ENCODE assay signal across 19 cellular contexts in the genomic region with DNA sequence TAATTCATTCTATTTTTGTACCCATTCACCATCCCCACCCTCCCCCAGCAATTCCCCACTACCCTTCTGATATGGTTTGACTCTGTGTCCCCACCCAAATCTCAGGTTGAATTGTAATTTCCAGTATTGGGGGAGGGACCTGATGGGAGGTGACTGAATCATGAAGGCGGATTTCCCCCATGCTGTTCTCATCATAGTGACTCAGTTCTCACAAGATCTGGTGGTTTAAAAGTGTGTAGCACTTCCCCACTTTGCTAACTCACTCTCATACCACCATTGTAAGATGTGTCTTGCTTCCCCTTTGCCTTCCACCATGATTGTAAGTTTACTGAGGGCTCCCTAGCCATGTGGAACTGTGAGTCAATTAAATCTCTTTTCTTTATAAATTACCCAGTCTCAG. TPM values are rescaled to one million over a fixed set of nuclear protein-coding genes. Genes with fewer than 3 reads are reported as not detected.
DNase-seq lines count a peak whose midpoint lies in the region; ATAC-seq and TF ChIP-seq lines count a peak whose summit lies in the region.
"Had no signal": no experiment of that assay in that cellular context is flagged by ENCODE, and none has a peak within 500 bp of the region (broad histone marks: within the 10 kb centered on the region; RNA-seq: fewer than 3 reads in every experiment).

No MANE protein-coding gene starts in this region.

- no peak overlapping the region for H3K4me3 ChIP-seq in GM12865 (ENCODE audit: low read depth, low read length)
- no peak overlapping the region for H3K4me3 ChIP-seq in right atrium auricular region
- no peak overlapping the region for H3K4me3 ChIP-seq in mesendoderm (ENCODE audit: low read length)
- H3K4me3 ChIP-seq: ascending aorta, mucosa of descending colon, sigmoid colon, uterus had no signal

- H3K79me1 ChIP-seq in mesendoderm (ENCODE audit: low read length) = no peaks in the 10 kb centered on the region

- no peak overlapping the region for H3K9ac ChIP-seq in mesendoderm (ENCODE audit: low read length)

- no peak overlapping the region for H2BK5ac ChIP-seq in mesendoderm (ENCODE audit: low read length)

- H3K36me3 Mint-ChIP-seq in activated T-helper 17 cell treated with anti-CD3 and anti-CD28 coated beads, Interleukin-2, amount 50 U/mL, for 72 hours (ENCODE audit: low read depth) = peaks cover 15% of the 10 kb centered on the region
- H3K36me3 Mint-ChIP-seq in natural killer cell treated with Interleukin-12 subunit alpha and Interleukin-12 subunit beta and Interleukin-15 and Interleukin-18, amount 100 ng/mL, for 72 hours = peaks cover 41% of the 10 kb centered on the region

- ATAC-seq in activated T-helper 17 cell treated with anti-CD3 and anti-CD28 coated beads, Interleukin-2, amount 50 U/mL, for 72 hours (replicated peaks) = peak; percentile 96
- peak; percentile 93 to 94 for ATAC-seq in natural killer cell treated with Interleukin-12 subunit alpha and Interleukin-12 subunit beta and Interleukin-15 and Interleukin-18, amount 100 ng/mL, for 72 hours
- ATAC-seq: mucosa of descending colon, PC-3 had no signal

- WGBS in mesendoderm (ENCODE audit: extremely low coverage, insufficient coverage, low lambda C conversion rate) = no CpG with 5 or more reads among the region's 1 CpG

- no peak overlapping the region for H4K8ac ChIP-seq in mesendoderm (ENCODE audit: low read depth, low read length)

- H2AK5ac ChIP-seq in mesendoderm (ENCODE audit: low read length) = no peak overlapping the region

- TF ChIP-seq CTCF in GM12865 (IDR thresholded peaks at IDR 0.05; ENCODE audit: insufficient read depth, low read depth, low read length, missing control alignments) (no peak), right atrium auricular region (IDR thresholded peaks at IDR 0.05) (no peak)

- H3K27me3 Mint-ChIP-seq in activated T-helper 17 cell treated with anti-CD3 and anti-CD28 coated beads, Interleukin-2, amount 50 U/mL, for 72 hours = no peaks in the 10 kb centered on the region
- H3K27me3 Mint-ChIP-seq in natural killer cell treated with Interleukin-12 subunit alpha and Interleukin-12 subunit beta and Interleukin-15 and Interleukin-18, amount 100 ng/mL, for 72 hours = no peaks in the 10 kb centered on the region
- H3K27me3 Mint-ChIP-seq: CD4-positive, alpha-beta memory T cell had no signal

- no peaks in the 10 kb centered on the region for H3K36me3 ChIP-seq in right atrium auricular region
- H3K36me3 ChIP-seq in mesendoderm (ENCODE audit: control insufficient read depth, insufficient read depth, low read length) = no peaks in the 10 kb centered on the region
- H3K36me3 ChIP-seq: ascending aorta, sigmoid colon, uterus had no signal

- no peak overlapping the region for H3K4me2 ChIP-seq in mesendoderm (ENCODE audit: low read length)

- peak overlapping the region; percentile 64 for H3K4me3 Mint-ChIP-seq in activated T-helper 17 cell treated with anti-CD3 and anti-CD28 coated beads, Interleukin-2, amount 50 U/mL, for 72 hours
- H3K4me3 Mint-ChIP-seq in natural killer cell treated with Interleukin-12 subunit alpha and Interleukin-12 subunit beta and Interleukin-15 and Interleukin-18, amount 100 ng/mL, for 72 hours = peak overlapping the region; percentile 77
- H3K4me3 Mint-ChIP-seq: CD4-positive, alpha-beta memory T cell had no signal

- peaks cover 0 to 13% of the 10 kb centered on the region in 2 donors for H3K9me3 ChIP-seq in right atrium auricular region

- H3K18ac ChIP-seq in mesendoderm (ENCODE audit: low read length) = no peak overlapping the region

- peaks cover 14% of the 10 kb centered on the region for H3K9me3 Mint-ChIP-seq in activated T-helper 17 cell treated with anti-CD3 and anti-CD28 coated beads, Interleukin-2, amount 50 U/mL, for 72 hours
- peaks cover 22% of the 10 kb centered on the region for H3K9me3 Mint-ChIP-seq in natural killer cell treated with Interleukin-12 subunit alpha and Interleukin-12 subunit beta and Interleukin-15 and Interleukin-18, amount 100 ng/mL, for 72 hours

- peak; percentile 20 to 48 for DNase-seq in activated CD4-positive, alpha-beta T cell treated with anti-CD3 and anti-CD28 coated beads, Interleukin-2, amount 50 U/mL, for 48 hours
- no peak for DNase-seq in activated CD4-positive, alpha-beta T cell treated with anti-CD3 and anti-CD28 coated beads, Interleukin-2, amount 50 U/mL, for 1 hour
- DNase-seq in GM12865 (ENCODE audit: low read depth) (peak; percentile 43), right atrium auricular region (ENCODE audit: low spot score) (no peak), hippocampal formation (lab: John Stamatoyannopoulos, UW) (no peak), mesendoderm (no peak)
- peak; percentile 76 for DNase-seq in natural killer cell treated with Interleukin-12 subunit alpha and Interleukin-12 subunit beta and Interleukin-15 and Interleukin-18, amount 100 ng/mL, for 72 hours (ENCODE audit: low spot score)
- DNase-seq: ACHN; CD4-positive, alpha-beta memory T cell; DMS79 treated with DMSO at 0.1 percent for 48 hours; foreskin melanocyte; mucosa of descending colon; NCI-H1048; PC-3; sigmoid colon; T-helper 9 cell; uterus had no signal

- no peaks in the 10 kb centered on the region for H3K27me3 ChIP-seq in right atrium auricular region
- H3K27me3 ChIP-seq in mesendoderm (ENCODE audit: insufficient read depth, low read length, poor library complexity) = no peaks in the 10 kb centered on the region
- H3K27me3 ChIP-seq: ascending aorta, sigmoid colon, uterus had no signal

- H3K4me1 ChIP-seq in right atrium auricular region (no peaks in the 10 kb centered on the region), mesendoderm (ENCODE audit: control insufficient read depth, low read depth, low read length) (no peaks in the 10 kb centered on the region)
- H3K4me1 ChIP-seq: ascending aorta, sigmoid colon, uterus had no signal

- no peaks in the 10 kb centered on the region for H3K79me2 ChIP-seq in mesendoderm (ENCODE audit: control insufficient read depth, insufficient read depth, low read length)

- no peak overlapping the region for H4K5ac ChIP-seq in mesendoderm (ENCODE audit: low read length)

- no peak overlapping the region for H2BK15ac ChIP-seq in mesendoderm (replicated peaks; ENCODE audit: low read depth)

- H2BK120ac ChIP-seq in mesendoderm (ENCODE audit: low read depth, low read length) = no peak overlapping the region

- H3K27ac Mint-ChIP-seq in activated T-helper 17 cell treated with anti-CD3 and anti-CD28 coated beads, Interleukin-2, amount 50 U/mL, for 72 hours = peak overlapping the region; percentile 80
- peak overlapping the region; percentile 89 to 90 for H3K27ac Mint-ChIP-seq in natural killer cell treated with Interleukin-12 subunit alpha and Interleukin-12 subunit beta and Interleukin-15 and Interleukin-18, amount 100 ng/mL, for 72 hours
- H3K27ac Mint-ChIP-seq: CD4-positive, alpha-beta memory T cell had no signal

- peaks cover 16% of the 10 kb centered on the region for H3K4me1 Mint-ChIP-seq in activated T-helper 17 cell treated with anti-CD3 and anti-CD28 coated beads, Interleukin-2, amount 50 U/mL, for 72 hours
- H3K4me1 Mint-ChIP-seq in natural killer cell treated with Interleukin-12 subunit alpha and Interleukin-12 subunit beta and Interleukin-15 and Interleukin-18, amount 100 ng/mL, for 72 hours (ENCODE audit: low read depth in 2 of 2) = peaks cover 13 to 47% of the 10 kb centered on the region in 2 donors
- H3K4me1 Mint-ChIP-seq: CD4-positive, alpha-beta memory T cell had no signal

- no peak overlapping the region for H3K56ac ChIP-seq in mesendoderm (ENCODE audit: low read length)

- no peak overlapping the region for H3K23ac ChIP-seq in mesendoderm (ENCODE audit: low read length)

- H3K4ac ChIP-seq in mesendoderm (ENCODE audit: low read depth, low read length) = no peak overlapping the region

- no peak overlapping the region for H3K27ac ChIP-seq in right atrium auricular region
- no peak overlapping the region for H3K27ac ChIP-seq in mesendoderm (ENCODE audit: low read depth, low read length)
- H3K27ac ChIP-seq: ascending aorta, sigmoid colon, uterus had no signal

RNA-seq across cellular contexts. Expression of gene TESK1, which starts 25.9 kb away (rescaled TPM):
- 10 to 100 TPM; 23.5 to 39.0 TPM for total RNA-seq in activated T-helper 17 cell treated with anti-CD3 and anti-CD28 coated beads, Interleukin-2, amount 50 U/mL, for 72 hours
- 10 to 100 TPM; 41.4 to 43.3 TPM for total RNA-seq in natural killer cell treated with Interleukin-12 subunit alpha and Interleukin-12 subunit beta and Interleukin-15 and Interleukin-18, amount 100 ng/mL, for 72 hours
- total RNA-seq in right atrium auricular region = 10 to 100 TPM; 16.5 to 28.0 TPM
- polyA plus RNA-seq in mesendoderm (2013, experiment 1 of 2) = 7.1 TPM
- polyA plus RNA-seq in mesendoderm (2013, experiment 2 of 2) = 7.8 TPM

RNA-seq across cellular contexts. Expression of gene CD72, which starts 39.1 kb away (rescaled TPM):
- total RNA-seq in activated T-helper 17 cell treated with anti-CD3 and anti-CD28 coated beads, Interleukin-2, amount 50 U/mL, for 72 hours = 10 to 100 TPM in 1 of 2 donors, 1 to 10 TPM in 1; 7.5 to 43.2 TPM
- total RNA-seq in natural killer cell treated with Interleukin-12 subunit alpha and Interleukin-12 subunit beta and Interleukin-15 and Interleukin-18, amount 100 ng/mL, for 72 hours = 1 to 10 TPM; 7.0 to 8.8 TPM
- total RNA-seq in right atrium auricular region = 1 to 10 TPM in 1 of 2 donors, under 1 TPM in 1; 0.79 to 1.3 TPM
- 1.2 TPM for polyA plus RNA-seq in mesendoderm (2013, experiment 1 of 2)
- 1.6 TPM for polyA plus RNA-seq in mesendoderm (2013, experiment 2 of 2)
- total RNA-seq: ascending aorta had no signal

Comparison
In these comparisons a context has a peak if more than half of its experiments do, and no peak if none do; other contexts are left out.
1. DNase-seq: peak in activated CD4-positive, alpha-beta T cell treated with anti-CD3 and anti-CD28 coated beads, Interleukin-2, amount 50 U/mL, for 48 hours (2 of 2), GM12865 (single experiment) and natural killer cell treated with Interleukin-12 subunit alpha and Interleukin-12 subunit beta and Interleukin-15 and Interleukin-18, amount 100 ng/mL, for 72 hours (single experiment); none in activated CD4-positive, alpha-beta T cell treated with anti-CD3 and anti-CD28 coated beads, Interleukin-2, amount 50 U/mL, for 1 hour (single experiment), right atrium auricular region (single experiment), hippocampal formation (0 of 2) and mesendoderm (single experiment).